1 cellular context compared by ENCODE assay signal in the genomic region with DNA sequence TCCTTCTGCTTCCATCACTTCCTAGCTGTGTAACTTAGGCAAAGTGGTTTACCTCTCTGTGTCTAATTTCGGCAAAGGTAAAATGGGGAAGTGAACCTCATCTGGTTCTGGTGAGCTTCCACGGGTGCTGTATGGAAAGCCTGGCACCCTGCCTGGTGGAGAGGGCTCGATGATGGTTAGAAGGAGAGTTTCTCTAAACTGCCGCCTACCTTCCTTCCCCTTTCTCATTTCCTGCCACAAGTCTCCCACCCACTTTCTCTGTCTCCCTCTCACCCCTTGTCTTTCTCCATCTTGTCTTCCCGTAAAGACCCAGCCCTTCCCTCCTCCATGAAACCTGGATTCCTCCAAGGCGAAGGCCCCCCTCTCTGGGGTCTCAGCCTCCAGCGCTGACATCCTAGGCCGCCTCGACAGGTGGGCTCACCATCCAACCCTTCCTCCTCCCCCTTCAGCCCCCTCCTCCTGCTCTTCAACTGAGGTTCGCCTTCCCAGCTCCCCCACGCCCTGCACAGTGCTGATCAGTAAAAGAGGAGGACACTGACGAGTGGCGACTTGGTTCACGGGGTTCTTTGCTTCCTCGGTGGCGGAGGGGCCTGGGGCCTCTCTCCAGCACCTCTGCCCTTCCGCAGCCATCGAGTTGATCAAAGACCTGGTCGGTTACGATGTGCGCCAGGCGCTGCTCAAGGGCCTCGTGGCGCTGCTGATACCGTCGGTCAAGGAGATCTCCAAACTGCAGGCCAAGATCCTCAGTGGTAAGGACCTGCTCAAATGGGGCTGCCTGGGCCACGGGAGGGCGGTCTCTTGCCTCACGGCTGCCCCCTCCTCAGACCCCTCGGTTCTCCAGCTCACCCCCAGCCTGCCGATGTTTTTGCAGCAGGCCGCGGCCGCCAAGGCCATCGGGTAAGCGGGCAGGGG.
TF ChIP-seq lines count a peak whose summit lies in the region.

No MANE protein-coding gene starts in this region.

TF ChIP-seq in K562, 482 proteins besides CTCF, POLR2A, EP300 and RAD21 (continued from another document):
- TF ChIP-seq, protein P1, sequence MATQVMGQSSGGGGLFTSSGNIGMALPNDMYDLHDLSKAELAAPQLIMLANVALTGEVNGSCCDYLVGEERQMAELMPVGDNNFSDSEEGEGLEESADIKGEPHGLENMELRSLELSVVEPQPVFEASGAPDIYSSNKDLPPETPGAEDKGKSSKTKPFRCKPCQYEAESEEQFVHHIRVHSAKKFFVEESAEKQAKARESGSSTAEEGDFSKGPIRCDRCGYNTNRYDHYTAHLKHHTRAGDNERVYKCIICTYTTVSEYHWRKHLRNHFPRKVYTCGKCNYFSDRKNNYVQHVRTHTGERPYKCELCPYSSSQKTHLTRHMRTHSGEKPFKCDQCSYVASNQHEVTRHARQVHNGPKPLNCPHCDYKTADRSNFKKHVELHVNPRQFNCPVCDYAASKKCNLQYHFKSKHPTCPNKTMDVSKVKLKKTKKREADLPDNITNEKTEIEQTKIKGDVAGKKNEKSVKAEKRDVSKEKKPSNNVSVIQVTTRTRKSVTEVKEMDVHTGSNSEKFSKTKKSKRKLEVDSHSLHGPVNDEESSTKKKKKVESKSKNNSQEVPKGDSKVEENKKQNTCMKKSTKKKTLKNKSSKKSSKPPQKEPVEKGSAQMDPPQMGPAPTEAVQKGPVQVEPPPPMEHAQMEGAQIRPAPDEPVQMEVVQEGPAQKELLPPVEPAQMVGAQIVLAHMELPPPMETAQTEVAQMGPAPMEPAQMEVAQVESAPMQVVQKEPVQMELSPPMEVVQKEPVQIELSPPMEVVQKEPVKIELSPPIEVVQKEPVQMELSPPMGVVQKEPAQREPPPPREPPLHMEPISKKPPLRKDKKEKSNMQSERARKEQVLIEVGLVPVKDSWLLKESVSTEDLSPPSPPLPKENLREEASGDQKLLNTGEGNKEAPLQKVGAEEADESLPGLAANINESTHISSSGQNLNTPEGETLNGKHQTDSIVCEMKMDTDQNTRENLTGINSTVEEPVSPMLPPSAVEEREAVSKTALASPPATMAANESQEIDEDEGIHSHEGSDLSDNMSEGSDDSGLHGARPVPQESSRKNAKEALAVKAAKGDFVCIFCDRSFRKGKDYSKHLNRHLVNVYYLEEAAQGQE (CRISPR knock-in tag; IDR thresholded peaks at IDR 0.05; ENCODE audit: low read depth), result no peak
- TF ChIP-seq SRSF3 (IDR thresholded peaks at IDR 0.05; ENCODE audit: insufficient read depth, low read length) (no peak), ZNF586 (CRISPR knock-in tag; conservative IDR thresholded peaks at IDR 0.05) (no peak)
